Comparison of ENCODE assay signal across 15 cellular contexts in genomic region chr11:105960252-105961245, GRCh38.
DNase-seq lines count a peak whose midpoint lies in the region; ATAC-seq and TF ChIP-seq lines count a peak whose summit lies in the region.
"Had no signal": no experiment of that assay in that cellular context is flagged by ENCODE, and none has a peak within 500 bp of the region (broad histone marks: within the 10 kb centered on the region; RNA-seq: fewer than 3 reads in every experiment).

No MANE protein-coding gene starts in this region.

- H3K4me3 ChIP-seq in A673 (ENCODE audit: low read depth, low read length, poor library complexity, severe bottlenecking) = no peak overlapping the region
- H3K4me3 ChIP-seq in HUES48 (ENCODE audit: low read depth, low read length) = peak overlapping the region; percentile 18; the same call in 1 of the 2 replicates
- H3K4me3 ChIP-seq in fibroblast of villous mesenchyme (ENCODE audit: low read depth, low read length) = peak overlapping the region; percentile 41

- TF ChIP-seq CTCF in A673 (conservative IDR thresholded peaks at IDR 0.05; ENCODE audit: low read depth, low read length) (no peak), fibroblast of villous mesenchyme (IDR thresholded peaks at IDR 0.05; ENCODE audit: insufficient read depth, low read depth, low read length) (no peak), foreskin keratinocyte (conservative IDR thresholded peaks at IDR 0.05) (no peak)

- intact Hi-C loops in A673 (cut with micrococcal nuclease; ENCODE audit: unreplicated experiment) = no loop called here

- POLR2A ChIA-PET in A673 (lab: Charles Lee; ENCODE audit: low non-redundant PET) = no interaction called here

- no peaks in the 10 kb centered on the region for H3K27me3 ChIP-seq in A673 (replicated peaks; ENCODE audit: insufficient read depth, low read depth, low read length, poor library complexity)
- H3K27me3 ChIP-seq in HUES48 (ENCODE audit: control insufficient read depth, insufficient read depth, low read length) = no peaks in the 10 kb centered on the region
- H3K27me3 ChIP-seq in foreskin keratinocyte = no peaks in the 10 kb centered on the region

- ATAC-seq in GM21619 (IDR thresholded peaks at IDR 0.05; ENCODE audit: unreplicated experiment) (no peak), foreskin keratinocyte (no peak)
- ATAC-seq: left colon; stimulated activated effector memory CD8-positive, alpha-beta T cell treated with anti-CD3 and anti-CD28 coated beads, Interleukin-12 subunit alpha, Interleukin-12 subunit beta, amount 100 ng/mL, for 72 hours had no signal

- no peaks in the 10 kb centered on the region for H3K9me3 ChIP-seq in A673 (ENCODE audit: low read depth, low read length, poor library complexity, severe bottlenecking)
- H3K9me3 ChIP-seq in HUES48 (ENCODE audit: control insufficient read depth, insufficient read depth, low read length) = no peaks in the 10 kb centered on the region

- CTCF ChIA-PET in A673 (lab: Charles Lee) = no interaction called here

- H3K36me3 ChIP-seq in A673 (ENCODE audit: insufficient read depth, low read length, poor library complexity, severe bottlenecking) (no peaks in the 10 kb centered on the region), HUES48 (ENCODE audit: control insufficient read depth, insufficient read depth, low read length) (no peaks in the 10 kb centered on the region)

- no peak for TF ChIP-seq POLR2A in erythroblast (IDR thresholded peaks at IDR 0.05; ENCODE audit: low read length)

- DNase-seq in A673 (ENCODE audit: low spot score) = peak; percentile 4
- peak; percentile 83 for DNase-seq in NCI-H510A (lab: John Stamatoyannopoulos, UW)
- peak; percentile 6 for DNase-seq in fibroblast of villous mesenchyme (ENCODE audit: low read depth)
- no peak for DNase-seq in NCI-H1930 (lab: John Stamatoyannopoulos, UW)
- no peak for DNase-seq in erythroblast (lab: John Stamatoyannopoulos, UW)
- DNase-seq in foreskin keratinocyte = no peak
- DNase-seq: activated CD4-positive, alpha-beta memory T cell treated with anti-CD3 and anti-CD28 coated beads, Interleukin-2, amount 10 ng/mL, durations not matched to agents 7 days and 5 days; activated gamma-delta T cell; foreskin fibroblast; MV-4-11; T-helper 9 cell had no signal

- no peak overlapping the region for H3K27ac ChIP-seq in A673 (ENCODE audit: low read depth, low read length, poor library complexity, severe bottlenecking)
- peak overlapping the region; percentile 32 for H3K27ac ChIP-seq in HUES48 (ENCODE audit: low read depth, low read length)
- H3K27ac ChIP-seq in foreskin keratinocyte = no peak overlapping the region

- no TSS peak for BruUV-seq in A673 (replicated peaks; lab: Mats Ljungman, UMichigan)

- H3K9ac ChIP-seq in HUES48 (ENCODE audit: low read depth, low read length) = peak overlapping the region; percentile 46; the same call in 1 of the 2 replicates

- no peaks in the 10 kb centered on the region for H3K4me1 ChIP-seq in A673 (ENCODE audit: insufficient read depth, low read length, poor library complexity, severe bottlenecking)
- peaks cover 10% of the 10 kb centered on the region for H3K4me1 ChIP-seq in HUES48 (ENCODE audit: control insufficient read depth, insufficient read depth, low read length)
- no peaks in the 10 kb centered on the region for H3K4me1 ChIP-seq in foreskin keratinocyte

Comparison
In these comparisons a context has a peak if more than half of its experiments do, and no peak if none do; other contexts are left out.
1. DNase-seq: peak in A673 (single experiment), NCI-H510A (single experiment) and fibroblast of villous mesenchyme (single experiment); none in NCI-H1930 (0 of 2), erythroblast (0 of 2) and foreskin keratinocyte (0 of 2).